8 cellular contexts compared by ENCODE assay signal in the genomic region with DNA sequence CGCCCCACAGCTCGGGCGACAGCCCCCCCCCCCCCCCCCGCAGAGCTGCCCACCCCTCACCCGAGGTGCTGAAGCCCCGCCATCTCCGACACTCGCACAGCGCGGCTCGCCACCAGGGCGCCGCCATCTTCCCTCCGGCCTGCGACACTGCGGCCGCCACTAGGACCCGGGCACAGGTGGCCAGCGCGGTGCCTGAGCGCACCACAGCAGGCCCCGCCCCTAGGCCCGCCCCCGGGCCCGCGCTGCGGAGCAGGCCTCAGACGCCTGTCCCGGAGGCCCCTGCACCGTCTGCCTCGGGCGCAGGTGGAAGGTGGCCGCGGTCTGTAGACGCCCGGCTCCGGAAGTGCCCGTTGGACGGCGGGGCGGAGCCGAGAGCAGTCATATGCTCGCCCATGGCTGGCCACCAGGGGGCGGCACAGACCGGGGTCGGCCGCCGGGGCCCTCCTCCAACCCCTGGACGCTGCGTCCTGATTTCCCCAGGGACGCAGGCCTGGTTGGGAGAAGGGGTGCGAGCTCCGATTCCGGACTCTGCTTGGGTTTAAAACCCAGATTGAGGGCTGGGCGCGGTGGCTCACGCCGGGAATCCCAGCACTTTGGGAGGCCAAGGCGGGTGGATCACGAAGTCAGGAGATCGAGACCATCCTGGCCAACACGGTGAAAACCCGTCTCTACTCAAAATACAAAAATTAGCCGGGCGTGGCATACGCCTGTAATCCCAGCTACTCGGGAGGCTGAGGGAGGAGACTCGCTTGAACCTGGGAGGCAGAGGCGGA. TPM values are rescaled to one million over a fixed set of nuclear protein-coding genes. Genes with fewer than 3 reads are reported as not detected.
A peak's percentile ranks its signal among the peaks of the same experiment; 100 is the strongest.
DNase-seq lines count a peak whose midpoint lies in the region; ATAC-seq, FAIRE-seq and TF ChIP-seq lines count a peak whose summit lies in the region.

Gene MRPL38, minus strand, starts transcription at position 136 of the 773 bp plus-strand sequence. Its CDS starts 9 bp downstream, at position 127.

- TF ChIP-seq EP300 in H1 (IDR thresholded peaks at IDR 0.05; ENCODE audit: borderline replicate concordance in 1 of 2, low read depth in 2 of 2, low read length in 2 of 2): no peak

- H3K14ac ChIP-seq in H1 (ENCODE audit: insufficient read length): no peak within 1 kb of the TSS

- H3K36me3 ChIP-seq in Caco-2 (ENCODE audit: control insufficient read depth, insufficient read depth, low read length): 0 out of 2 replicates have a peak, but pooled peaks cover 2% of the 10 kb centered on the region
- peaks cover 0 to 20% (median 10%) of the 10 kb centered on the region in 4 experiments; a peak in 7 of 8 replicates for H3K36me3 ChIP-seq in H1 (ENCODE audit: control insufficient read depth in 2 of 4, insufficient read depth in 4 of 4, low read length in 3 of 4)

- ATAC-seq in GM21360 (IDR thresholded peaks at IDR 0.05; ENCODE audit: unreplicated experiment): peak; percentile 92

- POLR2A ChIA-PET in Caco-2 (lab: Charles Lee) (interaction anchor here (0.7 to 1.6 kb wide), 5 partner anchors 9 to 96 kb away, joined by 3 to 15 read pairs (median 8); partner anchors contain the start of genes CDK3, FBF1 and WBP2), H1 (lab: Charles Lee; ENCODE audit: partially characterized antibody) (interaction anchor here (0.7 to 4.6 kb wide), 20 partner anchors 10 to 198 kb away, joined by 3 to 31 read pairs (median 4); partner anchors contain the start of genes CDK3, EXOC7 and TRIM65)

- no peak within 1 kb of the TSS for H2BK15ac ChIP-seq in H1 (ENCODE audit: low read length)

- H3K9me3 ChIP-seq in Caco-2 (no peaks in the 10 kb centered on the region), H1 (ENCODE audit: insufficient read depth in 2 of 2, low read depth in 1 of 2, low read length in 1 of 2) (no peaks in the 10 kb centered on the region)

- DNase-seq in Caco-2: peak; percentile 97 to 99
- DNase-seq in HTR-8/SVneo (ENCODE audit: insufficient read length, low spot score): peak; percentile 99
- peak; percentile 95 for DNase-seq in NOMO-1 treated with DMSO at 0.1 percent for 48 hours (lab: John Stamatoyannopoulos, UW; ENCODE audit: unreplicated experiment)
- peak; percentile 87 to 99 (median 88) for DNase-seq in activated CD8-positive, alpha-beta memory T cell treated with anti-CD3 and anti-CD28 coated beads for 48 hours (ENCODE audit: low read depth in 2 of 3, low spot score in 2 of 3)
- DNase-seq in H1 (ENCODE audit: low read depth in 1 of 2, low spot score in 2 of 2): peak; percentile 92 to 98
- peak; percentile 97 for DNase-seq in mesenteric fat pad (ENCODE audit: low spot score)
- peak; percentile 90 for DNase-seq in stimulated activated CD8-positive, alpha-beta memory T cell treated with anti-CD3 and anti-CD28 coated beads, Interleukin-15, amount 100 ng/mL, for 24 hours (ENCODE audit: low read depth)

- 0 out of 2 replicates have a peak within 1 kb of the TSS, but pooled peaks have one; percentile 71 for H3K18ac ChIP-seq in H1 (ENCODE audit: extremely low read depth, low read length)

- peak within 1 kb of the TSS; percentile 39; the same call in 1 of the 2 replicates for H2AK5ac ChIP-seq in H1 (ENCODE audit: low read depth, low read length)

- no peak within 1 kb of the TSS for H2BK5ac ChIP-seq in H1 (ENCODE audit: low read depth, low read length)

- peak within 1 kb of the TSS; percentile 99 for H3K4me3 Mint-ChIP-seq in Caco-2 (ENCODE audit: unreplicated experiment)

- H4K8ac ChIP-seq in H1 (ENCODE audit: extremely low read depth, insufficient read depth, low read length): peak within 1 kb of the TSS; percentile 93

- no peaks in the 10 kb centered on the region for H3K9me3 Mint-ChIP-seq in Caco-2 (ENCODE audit: unreplicated experiment)

- H3K23me2 ChIP-seq in H1 (ENCODE audit: low read depth, low read length): peaks cover 3% of the 10 kb centered on the region; the same call in 1 of the 2 replicates

- peak within 1 kb of the TSS; percentile 92 for H3K27ac Mint-ChIP-seq in Caco-2 (ENCODE audit: unreplicated experiment)

- intact Hi-C loops in Caco-2 (cut with micrococcal nuclease; ENCODE audit: unreplicated experiment): loop anchor here (1.0 to 2.0 kb wide), 4 partner anchors 36 to 100 kb away; partner anchors contain the start of genes ACOX1, FBF1, TEN1 and WBP2

- H2BK20ac ChIP-seq in H1 (ENCODE audit: low read length): no peak within 1 kb of the TSS

- H3K23ac ChIP-seq in H1 (ENCODE audit: insufficient read length): no peak within 1 kb of the TSS

- H3K36me3 Mint-ChIP-seq in Caco-2 (ENCODE audit: insufficient read depth, unreplicated experiment): peaks cover 46% of the 10 kb centered on the region

- no peaks in the 10 kb centered on the region; the same call in 1 of the 2 replicates for H3K79me1 ChIP-seq in H1 (ENCODE audit: low read depth, low read length)

- H4K91ac ChIP-seq in H1 (replicated peaks; ENCODE audit: insufficient read length, low read length): no peak within 1 kb of the TSS

- H3K9ac ChIP-seq in H1 (replicated peaks in 1 of 4; ENCODE audit: extremely low read depth in 1 of 4, low read depth in 3 of 4, low read length in 3 of 4): peak within 1 kb of the TSS; percentile 55 to 69 (median 62)

- TF ChIP-seq RAD21 in H1 (IDR thresholded peaks at IDR 0.05 in 1 of 2, conservative IDR thresholded peaks at IDR 0.05 in 1 of 2; ENCODE audit: low read depth in 2 of 2, low read length in 2 of 2): peak; percentile 91 to 95

- no peak within 1 kb of the TSS for H2AFZ ChIP-seq in H1 (ENCODE audit: low read length)

- H4K20me1 ChIP-seq in H1 (replicated peaks in 1 of 2; ENCODE audit: control insufficient read depth in 1 of 2, insufficient read depth in 2 of 2, low read length in 2 of 2): peaks cover 0 to 2% of the 10 kb centered on the region in 2 experiments

- H2BK120ac ChIP-seq in H1 (replicated peaks; ENCODE audit: low read depth, low read length): no peak within 1 kb of the TSS

- WGBS in H1 (ENCODE audit: extremely low coverage in 1 of 2, insufficient coverage in 1 of 2, insufficient read length in 1 of 2, insufficient replicate concordance in 2 of 2, low coverage in 1 of 2, low lambda C conversion rate in 2 of 2, missing lambda C conversion rate in 1 of 2), 2 experiments: 21% methylated on average over 37 of the region's 69 CpGs; no CpG with 5 or more reads in 1 of the 2 experiments

- H3K4me2 ChIP-seq in H1 (ENCODE audit: insufficient read depth in 1 of 2, low read depth in 2 of 2, low read length in 2 of 2): peak within 1 kb of the TSS; percentile 64 to 70

- no peaks in the 10 kb centered on the region for H3K27me3 Mint-ChIP-seq in Caco-2 (ENCODE audit: insufficient read depth, unreplicated experiment)

- H4K5ac ChIP-seq in H1 (ENCODE audit: insufficient read length, low read depth, low read length): peak within 1 kb of the TSS; percentile 54

- peak within 1 kb of the TSS; percentile 82 for H3K56ac ChIP-seq in H1 (replicated peaks; ENCODE audit: insufficient read length, low read depth, low read length)

- H2BK12ac ChIP-seq in H1 (ENCODE audit: low read depth, low read length): no peak within 1 kb of the TSS

- TSS peak; percentile 47 for BruUV-seq in Caco-2 (replicated peaks; lab: Mats Ljungman, UMichigan)

- CTCF ChIA-PET in Caco-2 (lab: Charles Lee) (interaction anchor here (0.5 to 1.9 kb wide), 22 partner anchors 8 to 582 kb away, joined by 3 to 19 read pairs (median 5); partner anchors contain the start of genes CDK3, FBF1 and TRIM65), H1 (lab: Charles Lee; ENCODE audit: partially characterized antibody) (interaction anchor here (0.6 to 51.3 kb wide), 26 partner anchors 8 to 484 kb away, joined by 3 to 885 read pairs (median 5); partner anchors contain the start of genes ACOX1, CDK3, TEN1 and WBP2)

- peak; percentile 97 for FAIRE-seq in HTR-8/SVneo (lab: Jason Lieb, UNC)
- FAIRE-seq in H1 (lab: Jason Lieb, UNC): no peak

- peak within 1 kb of the TSS; percentile 83; the same call in 1 of the 2 replicates for H3K27ac ChIP-seq in H1 (ENCODE audit: low read depth, low read length)

- H3K4ac ChIP-seq in H1 (replicated peaks; ENCODE audit: insufficient read length, low read depth, low read length): peak within 1 kb of the TSS; percentile 94

- H3K79me2 ChIP-seq in H1 (ENCODE audit: control insufficient read depth in 1 of 2, insufficient read depth in 2 of 2, low read length in 2 of 2): peaks cover 0 to 14% of the 10 kb centered on the region in 2 experiments; a peak in 2 of 4 replicates

- peak in 1 of 2 experiments; percentile 71; a peak in 1 of 3 replicates for TF ChIP-seq POLR2A in H1 (IDR thresholded peaks at IDR 0.05; ENCODE audit: control extremely low read depth in 1 of 2, low read depth in 2 of 2, low read length in 2 of 2)

- H3K4me1 ChIP-seq in Caco-2 (peaks cover 22% of the 10 kb centered on the region), H1 (replicated peaks in 1 of 4; ENCODE audit: control insufficient read depth in 3 of 4, insufficient read depth in 4 of 4, low read length in 3 of 4) (no peaks in the 10 kb centered on the region; a peak in 1 of 7 replicates)

- TF ChIP-seq CTCF in Caco-2 (IDR thresholded peaks at IDR 0.05; ENCODE audit: insufficient read depth in 1 of 2, low read depth in 1 of 2, low read length in 1 of 2, severe bottlenecking in 1 of 2, unreplicated experiment in 1 of 2): peak; percentile 95
- TF ChIP-seq CTCF in H1 (IDR thresholded peaks at IDR 0.05; ENCODE audit: control extremely low read depth in 1 of 3, insufficient read depth in 1 of 3, low read depth in 1 of 3, low read length in 3 of 3): peak; percentile 83 to 93 (median 85)

- H3K27me3 ChIP-seq in Caco-2 (replicated peaks; ENCODE audit: control insufficient read depth, insufficient read depth, low read length) (no peaks in the 10 kb centered on the region), H1 (replicated peaks in 1 of 4; ENCODE audit: control insufficient read depth in 3 of 4, extremely low read depth in 1 of 4, insufficient read depth in 3 of 4, low read length in 3 of 4) (no peaks in the 10 kb centered on the region)

- peaks cover 17% of the 10 kb centered on the region for H3K4me1 Mint-ChIP-seq in Caco-2 (ENCODE audit: low read depth, unreplicated experiment)

- peak within 1 kb of the TSS; percentile 66 for H3K4me3 ChIP-seq in Caco-2 (ENCODE audit: low read depth, low read length)
- peak within 1 kb of the TSS; percentile 74 to 97 (median 89) for H3K4me3 ChIP-seq in H1 (ENCODE audit: extremely low read depth in 1 of 4, insufficient read depth in 2 of 4, low read depth in 3 of 4, low read length in 4 of 4)

TF ChIP-seq in H1, 55 proteins besides CTCF, POLR2A, EP300 and RAD21 (continues in another document):
- TF ChIP-seq KDM5A (IDR thresholded peaks at IDR 0.05; ENCODE audit: low read length) (peak; percentile 74; the same call in 1 of the 2 replicates), BRCA1 (IDR thresholded peaks at IDR 0.05; ENCODE audit: low read depth, low read length) (no peak)

RNA-seq across cellular contexts. Expression of gene MRPL38, which starts in this region (rescaled TPM):
- total RNA-seq in Caco-2 (2022) (157 and 163 TPM in 2 replicates), mesenteric fat pad (70.8 TPM)
- 125 and 132 TPM in 2 replicates for total RNA-seq in H1 (2021; fragmentation: NEBNext Ultra II Directional; extraction: Animal tissue kit (Norgen Biotek cat#: 25700))
- 78.4 and 138 TPM in 2 replicates for polyA plus RNA-seq in H1 (2011; rRNA removed)
- polyA plus RNA-seq in H1 (2011; cell fraction: cytosol; rRNA removed): 67.5 TPM
- 231 TPM for polyA plus RNA-seq in H1 (2011; cell fraction: nucleus; rRNA removed)
- polyA plus RNA-seq in H1 (2012, experiment 1 of 2): 52.3 to 79.2 TPM (median 70.2 TPM) in 4 replicates
- polyA plus RNA-seq in H1 (2012, experiment 2 of 2): 69.1 TPM
- 75.5 TPM for polyA plus RNA-seq in H1 (2013, experiment 1 of 2)
- polyA plus RNA-seq in H1 (2013, experiment 2 of 2): 69.0 TPM
- polyA minus RNA-seq in H1 (2011; rRNA and poly(A)+ RNA removed): 33.2 and 44.3 TPM in 2 replicates
- 53.9 TPM for polyA minus RNA-seq in H1 (2011; cell fraction: cytosol; rRNA and poly(A)+ RNA removed)
- 66.2 TPM for polyA minus RNA-seq in H1 (2011; cell fraction: nucleus; rRNA and poly(A)+ RNA removed)

Comparison
In these comparisons a context has a peak if more than half of its experiments do, and no peak if none do; other contexts are left out.
1. Peak in every context shown above with its lines: DNase-seq, ATAC-seq, H3K4me3 ChIP-seq and H3K27ac ChIP-seq.